In genomic region chr7:25117226-25118047, GRCh38 we compare ENCODE assay signal across 8 cellular contexts. TPM values are rescaled to one million over a fixed set of nuclear protein-coding genes. Genes with fewer than 3 reads are reported as not detected.
DNase-seq lines count a peak whose midpoint lies in the region; ATAC-seq and TF ChIP-seq lines count a peak whose summit lies in the region.

No MANE protein-coding gene starts in this region.

- peak; percentile 66 for DNase-seq in GM12864 (ENCODE audit: low read depth)
- DNase-seq in left ventricle myocardium inferior = no peak
- DNase-seq in NCI-H1694 treated with DMSO at 0.1 percent for 48 hours (lab: John Stamatoyannopoulos, UW) = no peak
- no peak for DNase-seq in NK-92 (lab: John Stamatoyannopoulos, UW; ENCODE audit: unreplicated experiment)
- DNase-seq in hypothalamus (lab: John Stamatoyannopoulos, UW) = no peak
- no peak for DNase-seq in cortex of kidney (lab: John Stamatoyannopoulos, UW)

- ATAC-seq in GM19468 (IDR thresholded peaks at IDR 0.05; ENCODE audit: extremely low read depth, unreplicated experiment) (peak; percentile 88), HG03439 (IDR thresholded peaks at IDR 0.05; ENCODE audit: unreplicated experiment) (peak; percentile 77)

- H3K4me3 ChIP-seq in GM12864 (ENCODE audit: low read depth, low read length) = no peak overlapping the region
- no peak overlapping the region for H3K4me3 ChIP-seq in left ventricle myocardium inferior

- H3K27me3 ChIP-seq in left ventricle myocardium inferior (ENCODE audit: low read depth) = no peaks in the 10 kb centered on the region

- H3K27ac ChIP-seq in left ventricle myocardium inferior (replicated peaks) = peak overlapping the region; percentile 36

- peaks cover 30% of the 10 kb centered on the region for H3K36me3 ChIP-seq in left ventricle myocardium inferior

- intact Hi-C loops in left ventricle myocardium inferior (cut with micrococcal nuclease) = no loop called here

- no peak for TF ChIP-seq CTCF in GM12864 (IDR thresholded peaks at IDR 0.05; ENCODE audit: low read depth, low read length, missing control alignments)
- TF ChIP-seq CTCF in left ventricle myocardium inferior (IDR thresholded peaks at IDR 0.05; ENCODE audit: borderline replicate concordance) = no peak

- H3K4me1 ChIP-seq in left ventricle myocardium inferior = peaks cover 44% of the 10 kb centered on the region

- H3K9me3 ChIP-seq in left ventricle myocardium inferior (replicated peaks) = no peaks in the 10 kb centered on the region

RNA-seq across cellular contexts. Expression of gene CYCS, which starts 7.6 kb away (rescaled TPM):
- total RNA-seq in left ventricle myocardium inferior = 709 TPM
